ENCODE assay signal across 1 cellular context in the genomic region with DNA sequence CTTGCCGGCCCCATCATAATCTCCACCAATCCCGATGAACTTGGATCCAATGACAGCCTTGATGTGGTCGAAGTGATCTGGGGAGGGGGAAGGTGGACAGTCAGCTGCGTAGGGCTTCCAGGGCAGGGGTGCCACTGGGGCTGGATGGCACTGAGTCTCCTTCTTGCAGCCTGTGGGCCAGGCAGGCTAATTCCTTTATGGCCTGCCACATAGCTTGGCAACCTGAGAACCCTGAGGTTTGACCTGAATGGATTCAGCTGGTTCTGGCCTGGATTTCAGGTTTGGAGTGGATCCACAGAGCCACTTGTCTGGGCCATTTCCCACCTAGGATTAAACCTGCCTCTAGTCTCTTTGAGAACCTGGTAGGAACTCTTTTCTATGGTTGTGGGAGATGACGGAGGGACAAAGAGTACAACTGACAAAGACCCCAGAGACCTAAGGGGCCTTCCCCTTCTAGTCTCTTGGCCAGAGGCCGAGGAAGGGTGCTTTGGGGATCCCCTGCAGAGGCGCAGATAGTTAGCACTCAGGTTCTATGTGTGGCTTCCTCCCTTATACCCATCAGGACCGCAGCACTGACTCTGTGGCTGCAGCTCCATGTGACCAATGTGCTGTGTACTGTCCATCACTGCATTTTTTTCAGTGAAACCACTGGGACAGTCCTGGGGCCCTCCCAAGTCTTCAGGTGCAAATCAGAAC.
TF ChIP-seq lines count a peak whose summit lies in the region.

No MANE protein-coding gene starts in this region.

TF ChIP-seq in GM12878, 131 proteins besides CTCF, POLR2A, EP300 and RAD21 (continued from another document):
- TF ChIP-seq NRF1 (conservative IDR thresholded peaks at IDR 0.05; ENCODE audit: low read depth, low read length), result no peak
- peak; percentile 50; the same call in 1 of the 2 replicates for TF ChIP-seq NBN (IDR thresholded peaks at IDR 0.05)
- TF ChIP-seq SMARCA5 (IDR thresholded peaks at IDR 0.05), result no peak
- 0 out of 2 replicates have a peak, but pooled peaks have one; percentile 26 for TF ChIP-seq PAX5 (IDR thresholded peaks at IDR 0.05; ENCODE audit: borderline replicate concordance, low read depth, low read length)
- TF ChIP-seq ASH2L (IDR thresholded peaks at IDR 0.05; ENCODE audit: borderline replicate concordance, low read depth), result no peak
- TF ChIP-seq ATF7 (IDR thresholded peaks at IDR 0.05; ENCODE audit: low read depth), result 0 out of 2 replicates have a peak, but pooled peaks have one; percentile 33
- no peak for TF ChIP-seq RFX5 (IDR thresholded peaks at IDR 0.05; ENCODE audit: low read depth, low read length)
- TF ChIP-seq CREB1 (IDR thresholded peaks at IDR 0.05; ENCODE audit: low read depth), result peak; percentile 17; the same call in 1 of the 2 replicates
- no peak for TF ChIP-seq YY1 (IDR thresholded peaks at IDR 0.05; ENCODE audit: low read depth, low read length)
- TF ChIP-seq E4F1 (IDR thresholded peaks at IDR 0.05; ENCODE audit: borderline replicate concordance, partially characterized antibody), result no peak
- TF ChIP-seq FOS (IDR thresholded peaks at IDR 0.05; ENCODE audit: borderline replicate concordance, extremely low read depth, insufficient read length), result no peak
- TF ChIP-seq YBX1 (IDR thresholded peaks at IDR 0.05), result no peak
- TF ChIP-seq BRCA1 (IDR thresholded peaks at IDR 0.05; ENCODE audit: low read depth, low read length), result no peak
- no peak for TF ChIP-seq REST (IDR thresholded peaks at IDR 0.05; ENCODE audit: low read depth, low read length)
- TF ChIP-seq NR2C1 (IDR thresholded peaks at IDR 0.05), result no peak
- TF ChIP-seq EGR1 (IDR thresholded peaks at IDR 0.05; ENCODE audit: borderline replicate concordance in 1 of 2, low read depth in 2 of 2, low read length in 2 of 2), result no peak
- TF ChIP-seq POLR2AphosphoS2 (IDR thresholded peaks at IDR 0.05; ENCODE audit: low read depth, low read length), result no peak
- no peak for TF ChIP-seq NR2F1 (conservative IDR thresholded peaks at IDR 0.05)
- no peak for TF ChIP-seq TCF3 (IDR thresholded peaks at IDR 0.05; ENCODE audit: borderline replicate concordance, insufficient read depth, low read depth, low read length)
- TF ChIP-seq, protein P1, sequence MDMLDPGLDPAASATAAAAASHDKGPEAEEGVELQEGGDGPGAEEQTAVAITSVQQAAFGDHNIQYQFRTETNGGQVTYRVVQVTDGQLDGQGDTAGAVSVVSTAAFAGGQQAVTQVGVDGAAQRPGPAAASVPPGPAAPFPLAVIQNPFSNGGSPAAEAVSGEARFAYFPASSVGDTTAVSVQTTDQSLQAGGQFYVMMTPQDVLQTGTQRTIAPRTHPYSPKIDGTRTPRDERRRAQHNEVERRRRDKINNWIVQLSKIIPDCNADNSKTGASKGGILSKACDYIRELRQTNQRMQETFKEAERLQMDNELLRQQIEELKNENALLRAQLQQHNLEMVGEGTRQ (IDR thresholded peaks at IDR 0.05; ENCODE audit: borderline replicate concordance, low read depth, low read length), result peak; percentile 63
- TF ChIP-seq NFYA (IDR thresholded peaks at IDR 0.05; ENCODE audit: borderline replicate concordance, low read depth, low read length), result no peak
- no peak for TF ChIP-seq TCF12 (IDR thresholded peaks at IDR 0.05; ENCODE audit: low read depth, low read length)
